ENCODE assay signal across 7 cellular contexts in genomic region chr6:42059743-42060142, GRCh38.
"Had no signal": no experiment of that assay in that cellular context is flagged by ENCODE, and none has a peak within 500 bp of the region (broad histone marks: within the 10 kb centered on the region; RNA-seq: fewer than 3 reads in every experiment).

No MANE protein-coding gene starts in this region.

- H3K4me1 Mint-ChIP-seq: GM23338, H9 had no signal

- H3K4me2 ChIP-seq: GM23338 had no signal

- H3K4me3 Mint-ChIP-seq: GM23338, H9 had no signal

- H3K9me3 Mint-ChIP-seq: GM23338 had no signal

- ATAC-seq: GM23338 had no signal

- H2AFZ ChIP-seq: GM23338 had no signal

- H3K27ac Mint-ChIP-seq: GM23338, H9 had no signal

- FAIRE-seq: H1, H54, HTR-8/SVneo had no signal

- H3K4me3 ChIP-seq: GM23338 had no signal

- DNase-seq: H9, HCEC 1CT, KBM-7 had no signal
